ENCODE assay signal across 1 cellular context in genomic region chr22:41445171-41446056, GRCh38.
TF ChIP-seq lines count a peak whose summit lies in the region.

No MANE protein-coding gene starts in this region.

TF ChIP-seq in HEK293, 187 proteins besides CTCF, POLR2A, EP300 and RAD21 (continued from another document):
- TF ChIP-seq ZNF211 (tag by site-specific recombination; IDR thresholded peaks at IDR 0.05; ENCODE audit: low read depth) (no peak), ZNF350 (tag by site-specific recombination; IDR thresholded peaks at IDR 0.05) (no peak), HIC1 (tag by site-specific recombination; IDR thresholded peaks at IDR 0.05) (peak; percentile 10; the same call in 1 of the 2 replicates), PRDM4 (tag by site-specific recombination; IDR thresholded peaks at IDR 0.05) (peak; percentile 46; the same call in 1 of the 2 replicates), ZBTB20 (tag by site-specific recombination; IDR thresholded peaks at IDR 0.05) (no peak), ZNF792 (tag by site-specific recombination; IDR thresholded peaks at IDR 0.05) (no peak), YY2 (tag by site-specific recombination; IDR thresholded peaks at IDR 0.05) (no peak), ZNF175 (tag by site-specific recombination; IDR thresholded peaks at IDR 0.05) (no peak), ZNF529 (tag by site-specific recombination; IDR thresholded peaks at IDR 0.05; ENCODE audit: insufficient replicate concordance) (no peak), ZNF585B (tag by site-specific recombination; IDR thresholded peaks at IDR 0.05) (no peak), FEZF1 (tag by site-specific recombination; IDR thresholded peaks at IDR 0.05) (no peak)
- TF ChIP-seq, protein P1, sequence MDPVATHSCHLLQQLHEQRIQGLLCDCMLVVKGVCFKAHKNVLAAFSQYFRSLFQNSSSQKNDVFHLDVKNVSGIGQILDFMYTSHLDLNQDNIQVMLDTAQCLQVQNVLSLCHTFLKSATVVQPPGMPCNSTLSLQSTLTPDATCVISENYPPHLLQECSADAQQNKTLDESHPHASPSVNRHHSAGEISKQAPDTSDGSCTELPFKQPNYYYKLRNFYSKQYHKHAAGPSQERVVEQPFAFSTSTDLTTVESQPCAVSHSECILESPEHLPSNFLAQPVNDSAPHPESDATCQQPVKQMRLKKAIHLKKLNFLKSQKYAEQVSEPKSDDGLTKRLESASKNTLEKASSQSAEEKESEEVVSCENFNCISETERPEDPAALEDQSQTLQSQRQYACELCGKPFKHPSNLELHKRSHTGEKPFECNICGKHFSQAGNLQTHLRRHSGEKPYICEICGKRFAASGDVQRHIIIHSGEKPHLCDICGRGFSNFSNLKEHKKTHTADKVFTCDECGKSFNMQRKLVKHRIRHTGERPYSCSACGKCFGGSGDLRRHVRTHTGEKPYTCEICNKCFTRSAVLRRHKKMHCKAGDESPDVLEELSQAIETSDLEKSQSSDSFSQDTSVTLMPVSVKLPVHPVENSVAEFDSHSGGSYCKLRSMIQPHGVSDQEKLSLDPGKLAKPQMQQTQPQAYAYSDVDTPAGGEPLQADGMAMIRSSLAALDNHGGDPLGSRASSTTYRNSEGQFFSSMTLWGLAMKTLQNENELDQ (tag by site-specific recombination; IDR thresholded peaks at IDR 0.05; ENCODE audit: low read depth) = no peak
- TF ChIP-seq, protein P2, sequence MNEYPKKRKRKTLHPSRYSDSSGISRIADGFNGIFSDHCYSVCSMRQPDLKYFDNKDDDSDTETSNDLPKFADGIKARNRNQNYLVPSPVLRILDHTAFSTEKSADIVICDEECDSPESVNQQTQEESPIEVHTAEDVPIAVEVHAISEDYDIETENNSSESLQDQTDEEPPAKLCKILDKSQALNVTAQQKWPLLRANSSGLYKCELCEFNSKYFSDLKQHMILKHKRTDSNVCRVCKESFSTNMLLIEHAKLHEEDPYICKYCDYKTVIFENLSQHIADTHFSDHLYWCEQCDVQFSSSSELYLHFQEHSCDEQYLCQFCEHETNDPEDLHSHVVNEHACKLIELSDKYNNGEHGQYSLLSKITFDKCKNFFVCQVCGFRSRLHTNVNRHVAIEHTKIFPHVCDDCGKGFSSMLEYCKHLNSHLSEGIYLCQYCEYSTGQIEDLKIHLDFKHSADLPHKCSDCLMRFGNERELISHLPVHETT (tag by site-specific recombination; IDR thresholded peaks at IDR 0.05) = no peak
- TF ChIP-seq, protein P3, sequence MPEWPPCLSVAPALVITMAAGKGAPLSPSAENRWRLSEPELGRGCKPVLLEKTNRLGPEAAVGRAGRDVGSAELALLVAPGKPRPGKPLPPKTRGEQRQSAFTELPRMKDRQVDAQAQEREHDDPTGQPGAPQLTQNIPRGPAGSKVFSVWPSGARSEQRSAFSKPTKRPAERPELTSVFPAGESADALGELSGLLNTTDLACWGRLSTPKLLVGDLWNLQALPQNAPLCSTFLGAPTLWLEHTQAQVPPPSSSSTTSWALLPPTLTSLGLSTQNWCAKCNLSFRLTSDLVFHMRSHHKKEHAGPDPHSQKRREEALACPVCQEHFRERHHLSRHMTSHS (tag by site-specific recombination; IDR thresholded peaks at IDR 0.05) = no peak
- TF ChIP-seq, protein P4, sequence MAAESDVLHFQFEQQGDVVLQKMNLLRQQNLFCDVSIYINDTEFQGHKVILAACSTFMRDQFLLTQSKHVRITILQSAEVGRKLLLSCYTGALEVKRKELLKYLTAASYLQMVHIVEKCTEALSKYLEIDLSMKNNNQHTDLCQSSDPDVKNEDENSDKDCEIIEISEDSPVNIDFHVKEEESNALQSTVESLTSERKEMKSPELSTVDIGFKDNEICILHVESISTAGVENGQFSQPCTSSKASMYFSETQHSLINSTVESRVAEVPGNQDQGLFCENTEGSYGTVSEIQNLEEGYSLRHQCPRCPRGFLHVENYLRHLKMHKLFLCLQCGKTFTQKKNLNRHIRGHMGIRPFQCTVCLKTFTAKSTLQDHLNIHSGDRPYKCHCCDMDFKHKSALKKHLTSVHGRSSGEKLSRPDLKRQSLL (tag by site-specific recombination; IDR thresholded peaks at IDR 0.05) = no peak
